ENCODE assay signal across 10 cellular contexts in genomic region chr10:47894571-47894970, GRCh38. TPM values are rescaled to one million over a fixed set of nuclear protein-coding genes. Genes with fewer than 3 reads are reported as not detected.
A peak's percentile ranks its signal among the peaks of the same experiment; 100 is the strongest.
DNase-seq lines count a peak whose midpoint lies in the region; ATAC-seq, FAIRE-seq and TF ChIP-seq lines count a peak whose summit lies in the region.
"Not testable (repeated sequence)": the region's sequence is repeated elsewhere in the genome, so short reads cannot be mapped to it uniquely, and the experiment has no call there.
"Had no signal": no experiment of that assay in that cellular context is flagged by ENCODE, and none has a peak within 500 bp of the region (broad histone marks: within the 10 kb centered on the region; RNA-seq: fewer than 3 reads in every experiment).

No MANE protein-coding gene starts in this region.

- CTCF ChIA-PET in HEK293 (lab: Yijun Ruan, JAX); K562 (lab: Yijun Ruan, JAX; ENCODE audit: low intra/inter-chr PET ratio): not testable (repeated sequence)

- 0% methylated on average over 2 of the region's 2 CpGs for WGBS in K562 (ENCODE audit: insufficient coverage, low coverage, missing lambda C conversion rate)
- 81 to 84% methylated on average over 1 to 2 of the region's 2 CpGs for WGBS in aorta, 2 donors

- not testable (repeated sequence) for H3K9me3 Mint-ChIP-seq in nephron progenitor cell; stimulated activated effector memory CD8-positive, alpha-beta T cell treated with anti-CD3 and anti-CD28 coated beads, Interleukin-12 subunit alpha, Interleukin-12 subunit beta, amount 100 ng/mL, for 72 hours

- not testable (repeated sequence) for H4K20me1 ChIP-seq in K562 (replicated peaks; ENCODE audit: control insufficient read depth, insufficient read depth, low read length)

- H3K79me2 ChIP-seq in K562 (ENCODE audit: control insufficient read depth, insufficient read depth, low read length) = not testable (repeated sequence)

- H3K27me3 Mint-ChIP-seq in nephron progenitor cell (ENCODE audit: low read depth, poor library complexity) = not testable (repeated sequence)

- not testable (repeated sequence) for FAIRE-seq in K562 (lab: Jason Lieb, UNC)

- not testable (repeated sequence) for H3K4me3 ChIP-seq in HEK293 (ENCODE audit: low read depth, low read length); K562; lower lobe of right lung; aorta (ENCODE audit: low read length in 2 of 2)

- not testable (repeated sequence) for H3K9me3 ChIP-seq in HEK293 (ENCODE audit: control insufficient read depth, insufficient read depth, low read depth, low read length); K562 (replicated peaks; ENCODE audit: control insufficient read depth, insufficient read depth, low read depth, low read length); lower lobe of right lung; aorta (ENCODE audit: control insufficient read depth, low read length)

- TF ChIP-seq EP300 in K562 (IDR thresholded peaks at IDR 0.05; ENCODE audit: low read length) = not testable (repeated sequence)

- not testable (repeated sequence) for H3K4me1 ChIP-seq in HEK293 (ENCODE audit: control insufficient read depth, insufficient read depth, low read length); K562 (replicated peaks in 1 of 2; ENCODE audit: control insufficient read depth in 2 of 2, insufficient read depth in 2 of 2, low read length in 2 of 2); lower lobe of right lung; aorta (ENCODE audit: control insufficient read depth in 1 of 2, insufficient read depth in 2 of 2, low read length in 2 of 2)

- peak overlapping the region; percentile 1 for H3K27ac Mint-ChIP-seq in nephron progenitor cell
- not testable (repeated sequence) for H3K27ac Mint-ChIP-seq in stimulated activated effector memory CD8-positive, alpha-beta T cell treated with anti-CD3 and anti-CD28 coated beads, Interleukin-12 subunit alpha, Interleukin-12 subunit beta, amount 100 ng/mL, for 72 hours

- not testable (repeated sequence) for H3K4me3 Mint-ChIP-seq in nephron progenitor cell; stimulated activated effector memory CD8-positive, alpha-beta T cell treated with anti-CD3 and anti-CD28 coated beads, Interleukin-12 subunit alpha, Interleukin-12 subunit beta, amount 100 ng/mL, for 72 hours

- H3K36me3 ChIP-seq in HEK293 (ENCODE audit: control insufficient read depth in 2 of 2, insufficient read depth in 1 of 2, low read length in 2 of 2); K562 (ENCODE audit: control insufficient read depth, insufficient read depth, low read length); lower lobe of right lung; aorta (ENCODE audit: control insufficient read depth in 1 of 2, insufficient read depth in 2 of 2, low read length in 1 of 2): not testable (repeated sequence)

- intact Hi-C loops in K562 (cut with micrococcal nuclease); lower lobe of right lung (cut with DNase I); aorta (cut with DNase I): not testable (repeated sequence)

- H3K9ac ChIP-seq in K562 (ENCODE audit: insufficient read depth in 1 of 2, low read depth in 2 of 2, low read length in 2 of 2) = not testable (repeated sequence)

- in situ Hi-C loops in K562 (cut with MboI) = loop anchor here (25.0 kb wide), 1 partner anchor 1607 kb away; the partner anchor contains the start of gene ANTXRL

- not testable (repeated sequence) for BruUV-seq in K562 (replicated peaks; lab: Mats Ljungman, UMichigan)

- POLR2A ChIA-PET in HEK293 (lab: Yijun Ruan, JAX); K562 (lab: Yijun Ruan, JAX): not testable (repeated sequence)

- ATAC-seq in K562 = not testable (repeated sequence)
- ATAC-seq in esophagus mucosa (peak; percentile 43), lower lobe of right lung (peak; percentile 16 to 48), aorta (ENCODE audit: low FRiP score) (peak; percentile 8)
- ATAC-seq in stimulated activated effector memory CD8-positive, alpha-beta T cell treated with anti-CD3 and anti-CD28 coated beads, Interleukin-12 subunit alpha, Interleukin-12 subunit beta, amount 100 ng/mL, for 72 hours = peak; percentile 19

- H3K27ac ChIP-seq in HEK293 (ENCODE audit: extremely low read depth, low read depth, low read length); K562 (ENCODE audit: extremely low read depth, low read depth, low read length); lower lobe of right lung; aorta (ENCODE audit: low read depth in 1 of 2, low read length in 2 of 2): not testable (repeated sequence)

- not testable (repeated sequence) for H3K27me3 ChIP-seq in K562 (ENCODE audit: control insufficient read depth in 2 of 2, insufficient read depth in 2 of 2, low read length in 2 of 2); lower lobe of right lung (ENCODE audit: low read depth); aorta (ENCODE audit: control insufficient read depth in 1 of 2, insufficient read depth in 2 of 2, low read length in 1 of 2)

- H3K4me2 ChIP-seq in K562 (ENCODE audit: insufficient read depth, low read length) = not testable (repeated sequence)

- not testable (repeated sequence) for DNase-seq in K562 (ENCODE audit: extremely low read depth in 1 of 4, low spot score in 3 of 4); lower lobe of right lung; nephron progenitor cell; stimulated activated effector memory CD8-positive, alpha-beta T cell treated with anti-CD3 and anti-CD28 coated beads, Interleukin-12 subunit alpha, Interleukin-12 subunit beta, amount 100 ng/mL, for 72 hours (ENCODE audit: low spot score in 2 of 2); aorta

- not testable (repeated sequence) for H3K36me3 Mint-ChIP-seq in nephron progenitor cell (ENCODE audit: low read depth); stimulated activated effector memory CD8-positive, alpha-beta T cell treated with anti-CD3 and anti-CD28 coated beads, Interleukin-12 subunit alpha, Interleukin-12 subunit beta, amount 100 ng/mL, for 72 hours

- TF ChIP-seq POLR2A in K562 (conservative IDR thresholded peaks at IDR 0.05) = not testable (repeated sequence)

- not testable (repeated sequence) for TF ChIP-seq RAD21 in K562 (CRISPR knock-in tag; conservative IDR thresholded peaks at IDR 0.05 in 1 of 2, IDR thresholded peaks at IDR 0.05 in 1 of 2)

- H3K9me1 ChIP-seq in K562 (ENCODE audit: control insufficient read depth, insufficient read depth, low read length) = not testable (repeated sequence)

- H3K4me1 Mint-ChIP-seq in nephron progenitor cell; stimulated activated effector memory CD8-positive, alpha-beta T cell treated with anti-CD3 and anti-CD28 coated beads, Interleukin-12 subunit alpha, Interleukin-12 subunit beta, amount 100 ng/mL, for 72 hours: not testable (repeated sequence)

- not testable (repeated sequence) for TF ChIP-seq CTCF in HEK293 (tag by site-specific recombination; IDR thresholded peaks at IDR 0.05); K562 (IDR thresholded peaks at IDR 0.05 in 2 of 3, conservative IDR thresholded peaks at IDR 0.05 in 1 of 3; ENCODE audit: insufficient read depth in 2 of 3, low read depth in 1 of 3, low read length in 3 of 3); lower lobe of right lung (IDR thresholded peaks at IDR 0.05); nephron progenitor cell (IDR thresholded peaks at IDR 0.05)

- not testable (repeated sequence) for H2AFZ ChIP-seq in K562 (ENCODE audit: low read depth, low read length)

TF ChIP-seq in K562, 482 proteins besides CTCF, POLR2A, EP300 and RAD21 (continues in another document):
- 0 out of 2 replicates have a peak, but pooled peaks have one; percentile 75 for TF ChIP-seq ZBTB26 (CRISPR knock-in tag; IDR thresholded peaks at IDR 0.05)

RNA-seq across cellular contexts. Expression of gene NPY4R2, which starts 23.9 kb away (rescaled TPM):
- not detected in 2 replicates for total RNA-seq in K562 (2011; cell fraction: chromatin; rRNA removed; ENCODE audit: low replicate concordance)
- total RNA-seq in K562 (2011; cell fraction: nucleolus; rRNA removed) = not detected in 2 replicates
- not detected in 2 replicates for total RNA-seq in K562 (2011; cell fraction: nucleoplasm; rRNA removed)
- total RNA-seq in K562 (2014; rRNA removed) = not detected in 2 replicates
- not detected in 2 replicates for total RNA-seq in K562 (2014; rRNA removed; fragmentation: Illumina TruSeq; extraction: Trizol)
- not detected in 2 replicates for total RNA-seq in K562 (2015; rRNA removed; fragmentation: Illumina TruSeq; extraction: Trizol)
- not detected in 2 replicates for total RNA-seq in K562 (2021)
- polyA plus RNA-seq in K562 (2011; rRNA removed) = not detected in 2 replicates
- polyA plus RNA-seq in K562 (2011; cell fraction: cytosol; rRNA removed) = not detected in 2 replicates
- not detected in 2 replicates for polyA plus RNA-seq in K562 (2011; cell fraction: nucleus; rRNA removed)
- not detected in 2 replicates for polyA plus RNA-seq in K562 (2012)
- not detected in 2 replicates for polyA plus RNA-seq in K562 (2014; fragmentation: Illumina TruSeq; extraction: Trizol)
- not detected for polyA plus RNA-seq in K562 (2014; fragmentation: Nextera tagmentation; extraction: Ambion mirVana)
- not detected in 2 replicates for polyA plus RNA-seq in K562 (2014; rRNA removed)
- not detected in 2 replicates for polyA minus RNA-seq in K562 (2011; rRNA and poly(A)+ RNA removed)
- polyA minus RNA-seq in K562 (2011; cell fraction: cytosol; rRNA and poly(A)+ RNA removed) = not detected in 2 replicates
- not detected in 2 replicates for polyA minus RNA-seq in K562 (2011; cell fraction: nucleus; rRNA and poly(A)+ RNA removed)
- not detected for total RNA-seq in esophagus mucosa
- total RNA-seq in lower lobe of right lung = 1.9 TPM
- total RNA-seq in aorta = not detected
- not detected for polyA plus RNA-seq in aorta
- total RNA-seq: CD4-positive, alpha-beta memory T cell; Daoy; GM23248 had no signal
- polyA plus RNA-seq: CD4-positive, alpha-beta memory T cell; GM23248 had no signal
